1 cellular context compared by ENCODE assay signal in genomic region chr18:36356741-36357140, GRCh38. TPM values are rescaled to one million over a fixed set of nuclear protein-coding genes. Genes with fewer than 3 reads are reported as not detected.
"Had no signal": no experiment of that assay in that cellular context is flagged by ENCODE, and none has a peak within 500 bp of the region (broad histone marks: within the 10 kb centered on the region; RNA-seq: fewer than 3 reads in every experiment).

No MANE protein-coding gene starts in this region.

RNA-seq across cellular contexts. Expression of gene FHOD3, which starts 59.2 kb away (rescaled TPM):
- total RNA-seq: natural killer cell had no signal
